ENCODE assay signal across 10 cellular contexts in the genomic region with DNA sequence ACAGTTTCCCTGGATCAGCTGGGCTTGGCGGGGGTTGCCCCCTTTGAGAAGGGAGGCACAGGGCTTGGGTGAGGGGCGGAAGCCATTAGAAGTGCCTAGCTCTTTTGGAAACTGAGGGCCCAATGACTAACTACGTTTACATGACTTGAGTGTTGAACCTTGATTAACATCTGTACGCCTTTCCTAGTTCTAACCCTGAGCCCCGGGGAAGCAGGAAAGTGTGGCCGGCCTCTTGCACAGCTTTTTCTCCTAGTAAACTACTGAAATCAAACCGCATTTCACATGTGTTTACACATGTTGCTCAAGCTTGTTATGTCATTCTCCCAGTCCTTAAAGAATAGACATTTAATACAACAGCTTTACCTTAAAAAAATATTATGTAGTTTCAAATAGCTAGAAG.
"Had no signal": no experiment of that assay in that cellular context is flagged by ENCODE, and none has a peak within 500 bp of the region (broad histone marks: within the 10 kb centered on the region; RNA-seq: fewer than 3 reads in every experiment).

No MANE protein-coding gene starts in this region.

- H3K36me3 Mint-ChIP-seq: IgD-negative memory B cell had no signal

- H3K36me3 ChIP-seq: HAP-1 had no signal

- H3K4me3 Mint-ChIP-seq: HFFc6, IgD-negative memory B cell had no signal

- H2AFZ ChIP-seq: GM23248 had no signal

- H3K27me3 Mint-ChIP-seq: IgD-negative memory B cell had no signal

- H3K4me1 ChIP-seq: HAP-1 had no signal

- H3K27ac Mint-ChIP-seq: HFFc6 had no signal

- H3K4me3 ChIP-seq: GM23248, HAP-1 had no signal

- H3K27ac ChIP-seq: GM23248, HL-60 had no signal

- H3K9ac ChIP-seq: GM23248 had no signal

- ATAC-seq: HCT116, HepG2 had no signal

- DNase-seq: GM23248, GOT3, H7, HFFc6, KG1 had no signal
